In the genomic region with DNA sequence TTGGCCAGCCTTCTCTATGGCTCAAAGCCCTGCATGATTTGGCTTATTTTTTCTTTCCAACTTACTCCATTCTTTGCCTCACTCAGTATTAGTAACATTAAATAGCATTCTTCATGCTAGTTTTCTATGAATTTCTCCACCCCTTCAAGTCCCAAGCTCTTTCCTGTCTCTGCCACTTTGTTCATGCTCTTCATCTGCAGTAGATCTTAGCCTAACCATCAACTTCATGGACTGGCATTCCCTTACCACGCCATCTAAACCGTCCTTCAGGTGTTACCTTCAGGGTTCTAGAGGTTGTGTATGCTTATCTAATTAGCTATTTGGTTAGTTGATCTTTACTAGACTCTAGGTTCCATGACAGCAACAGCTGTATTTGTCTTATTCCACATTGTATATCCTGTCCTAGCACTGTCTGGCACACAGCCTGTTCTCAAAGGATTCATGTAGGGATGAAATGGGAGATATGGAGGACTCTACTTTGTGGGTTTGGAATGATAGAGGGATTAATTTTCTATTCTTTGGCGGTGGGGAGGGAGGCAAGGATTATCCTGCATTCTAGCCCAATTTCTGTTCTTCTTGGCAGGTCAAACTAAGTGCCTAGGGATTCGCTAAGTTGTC, we compare ENCODE assay signal across 22 cellular contexts.
"Had no signal": no experiment of that assay in that cellular context is flagged by ENCODE, and none has a peak within 500 bp of the region (broad histone marks: within the 10 kb centered on the region; RNA-seq: fewer than 3 reads in every experiment).

No MANE protein-coding gene starts in this region.

- H3K4me3 Mint-ChIP-seq: activated CD4-positive, alpha-beta memory T cell treated with anti-CD3 and anti-CD28 coated beads, Interleukin-2, amount 10 ng/mL, durations not matched to agents 7 days and 5 days; activated CD4-positive, alpha-beta T cell treated with anti-CD3 and anti-CD28 coated beads, Interleukin-2, amount 10 ng/mL, durations not matched to agents 7 days and 5 days; activated naive CD4-positive, alpha-beta T cell treated with anti-CD3 and anti-CD28 coated beads, Interleukin-2, amount 10 ng/mL, durations not matched to agents 7 days and 5 days; activated T-cell treated with anti-CD3 and anti-CD28 coated beads, Interleukin-2, amount 50 U/mL, for 24 hours; naive thymus-derived CD4-positive, alpha-beta T cell; neural progenitor cell had no signal

- H3K4me2 ChIP-seq: neural progenitor cell had no signal

- H3K4me3 ChIP-seq: coronary artery, dorsolateral prefrontal cortex, neural progenitor cell, testis had no signal

- ATAC-seq: naive thymus-derived CD4-positive, alpha-beta T cell; stimulated activated naive CD8-positive, alpha-beta T cell treated with anti-CD3 and anti-CD28 coated beads, Interleukin-15, Interleukin-2, amounts not matched to agents 100 U/mL and 50 U/mL, for 24 hours had no signal

- H3K27me3 ChIP-seq: dorsolateral prefrontal cortex, neural progenitor cell, testis had no signal

- H3K36me3 ChIP-seq: neural progenitor cell had no signal

- H3K4me1 ChIP-seq: neural progenitor cell had no signal

- H3K9ac ChIP-seq: neural progenitor cell had no signal

- DNase-seq: activated CD4-positive, alpha-beta memory T cell treated with anti-CD3 and anti-CD28 coated beads, Interleukin-2, amount 10 ng/mL, durations not matched to agents 7 days and 5 days; activated CD4-positive, alpha-beta T cell treated with anti-CD3 and anti-CD28 coated beads for 1 hour; activated CD4-positive, alpha-beta T cell treated with anti-CD3 and anti-CD28 coated beads, Interleukin-2, amount 10 ng/mL, durations not matched to agents 7 days and 5 days; activated CD8-positive, alpha-beta memory T cell treated with anti-CD3 and anti-CD28 coated beads, Interleukin-2, amount 50 U/mL, for 48 hours; activated gamma-delta T cell; activated naive CD4-positive, alpha-beta T cell treated with anti-CD3 and anti-CD28 coated beads, Interleukin-2, amount 10 ng/mL, durations not matched to agents 7 days and 5 days; activated T-cell treated with anti-CD3 and anti-CD28 coated beads, Interleukin-2, amount 50 U/mL, for 24 hours; anterior cingulate cortex; dorsolateral prefrontal cortex; effector memory CD4-positive, alpha-beta T cell; mammary epithelial cell; naive thymus-derived CD4-positive, alpha-beta T cell; occipital lobe; posterior cingulate gyrus; right cardiac atrium; stimulated activated CD4-positive, alpha-beta T cell treated with anti-CD3 and anti-CD28 coated beads, Interleukin-4, amount 100 ng/mL, for 1 hour; stimulated activated naive CD8-positive, alpha-beta T cell treated with anti-CD3 and anti-CD28 coated beads, Interleukin-15, Interleukin-2, amounts not matched to agents 100 U/mL and 50 U/mL, for 24 hours; T-helper 2 cell; testis; trophoblast cell had no signal

- H3K27ac ChIP-seq: coronary artery, dorsolateral prefrontal cortex, neural progenitor cell, testis had no signal

- H3K9me3 Mint-ChIP-seq: activated CD4-positive, alpha-beta memory T cell treated with anti-CD3 and anti-CD28 coated beads, Interleukin-2, amount 10 ng/mL, durations not matched to agents 7 days and 5 days; activated CD4-positive, alpha-beta T cell treated with anti-CD3 and anti-CD28 coated beads, Interleukin-2, amount 10 ng/mL, durations not matched to agents 7 days and 5 days; activated naive CD4-positive, alpha-beta T cell treated with anti-CD3 and anti-CD28 coated beads, Interleukin-2, amount 10 ng/mL, durations not matched to agents 7 days and 5 days; activated T-cell treated with anti-CD3 and anti-CD28 coated beads, Interleukin-2, amount 50 U/mL, for 24 hours; naive thymus-derived CD4-positive, alpha-beta T cell; neural progenitor cell had no signal

- H2AFZ ChIP-seq: neural progenitor cell had no signal

- H3K9me3 ChIP-seq: testis had no signal

- H3K27ac Mint-ChIP-seq: activated CD4-positive, alpha-beta memory T cell treated with anti-CD3 and anti-CD28 coated beads, Interleukin-2, amount 10 ng/mL, durations not matched to agents 7 days and 5 days; activated CD4-positive, alpha-beta T cell treated with anti-CD3 and anti-CD28 coated beads, Interleukin-2, amount 10 ng/mL, durations not matched to agents 7 days and 5 days; activated naive CD4-positive, alpha-beta T cell treated with anti-CD3 and anti-CD28 coated beads, Interleukin-2, amount 10 ng/mL, durations not matched to agents 7 days and 5 days; activated T-cell treated with anti-CD3 and anti-CD28 coated beads, Interleukin-2, amount 50 U/mL, for 24 hours; neural progenitor cell had no signal

- H3K27me3 Mint-ChIP-seq: activated CD4-positive, alpha-beta memory T cell treated with anti-CD3 and anti-CD28 coated beads, Interleukin-2, amount 10 ng/mL, durations not matched to agents 7 days and 5 days; activated CD4-positive, alpha-beta T cell treated with anti-CD3 and anti-CD28 coated beads, Interleukin-2, amount 10 ng/mL, durations not matched to agents 7 days and 5 days; activated naive CD4-positive, alpha-beta T cell treated with anti-CD3 and anti-CD28 coated beads, Interleukin-2, amount 10 ng/mL, durations not matched to agents 7 days and 5 days; activated T-cell treated with anti-CD3 and anti-CD28 coated beads, Interleukin-2, amount 50 U/mL, for 24 hours; naive thymus-derived CD4-positive, alpha-beta T cell had no signal
